ENCODE assay signal across 1 cellular context in genomic region chr6:44257753-44258324, GRCh38.
TF ChIP-seq lines count a peak whose summit lies in the region.

No MANE protein-coding gene starts in this region.

TF ChIP-seq in HepG2, 621 proteins besides CTCF, POLR2A, EP300 and RAD21 (continued from another document and continues in another):
- TF ChIP-seq ZNF766 (CRISPR knock-in tag; IDR thresholded peaks at IDR 0.05; ENCODE audit: borderline replicate concordance) (no peak), ZNF430 (CRISPR knock-in tag; IDR thresholded peaks at IDR 0.05) (no peak), BCLAF1 (IDR thresholded peaks at IDR 0.05) (no peak), NFKBIZ (CRISPR knock-in tag; IDR thresholded peaks at IDR 0.05) (no peak), PHF20 (CRISPR knock-in tag; IDR thresholded peaks at IDR 0.05) (no peak), CHCHD3 (CRISPR knock-in tag; IDR thresholded peaks at IDR 0.05) (no peak), RBFOX2 (IDR thresholded peaks at IDR 0.05; ENCODE audit: low read depth, low read length) (no peak), TP53 (CRISPR knock-in tag; conservative IDR thresholded peaks at IDR 0.05) (no peak), FOSL2 (CRISPR knock-in tag; IDR thresholded peaks at IDR 0.05) (peak; percentile 10; the same call in 1 of the 2 replicates), HNF1A (IDR thresholded peaks at IDR 0.05; ENCODE audit: low read depth) (no peak), HNF1A (CRISPR knock-in tag; IDR thresholded peaks at IDR 0.05; ENCODE audit: borderline replicate concordance) (no peak), MLXIP (CRISPR knock-in tag; IDR thresholded peaks at IDR 0.05; ENCODE audit: borderline replicate concordance) (no peak), SOX6 (IDR thresholded peaks at IDR 0.05) (no peak), SOX6 (CRISPR knock-in tag; IDR thresholded peaks at IDR 0.05) (0 out of 2 replicates have a peak, but pooled peaks have one; percentile 12), ATF6 (CRISPR knock-in tag; conservative IDR thresholded peaks at IDR 0.05) (0 out of 2 replicates have a peak, but pooled peaks have one; percentile 24), ZSCAN21 (CRISPR knock-in tag; IDR thresholded peaks at IDR 0.05; ENCODE audit: borderline replicate concordance) (no peak), MLLT10 (CRISPR knock-in tag; IDR thresholded peaks at IDR 0.05) (no peak), EZH2 (conservative IDR thresholded peaks at IDR 0.05; ENCODE audit: low read depth, low read length) (no peak), ZNF367 (CRISPR knock-in tag; IDR thresholded peaks at IDR 0.05; ENCODE audit: borderline replicate concordance) (no peak), PHF21A (CRISPR knock-in tag; IDR thresholded peaks at IDR 0.05) (no peak), ZNF724P (CRISPR knock-in tag; IDR thresholded peaks at IDR 0.05; ENCODE audit: borderline replicate concordance) (no peak), ZNF33A (CRISPR knock-in tag; IDR thresholded peaks at IDR 0.05; ENCODE audit: borderline replicate concordance) (no peak), CHD4 (IDR thresholded peaks at IDR 0.05; ENCODE audit: borderline replicate concordance, low read length) (no peak), SAFB2 (CRISPR knock-in tag; IDR thresholded peaks at IDR 0.05; ENCODE audit: borderline replicate concordance, low read depth) (no peak), ZNF749 (CRISPR knock-in tag; IDR thresholded peaks at IDR 0.05; ENCODE audit: borderline replicate concordance) (no peak; the same call in 1 of the 2 replicates), SALL2 (CRISPR knock-in tag; IDR thresholded peaks at IDR 0.05) (no peak), EHMT2 (IDR thresholded peaks at IDR 0.05; ENCODE audit: borderline replicate concordance, low read depth, low read length) (no peak), ZBTB49 (CRISPR knock-in tag; IDR thresholded peaks at IDR 0.05; ENCODE audit: borderline replicate concordance) (no peak), CBX1 (IDR thresholded peaks at IDR 0.05; ENCODE audit: low read depth) (no peak), BRD4 (CRISPR knock-in tag; IDR thresholded peaks at IDR 0.05) (no peak), ZBTB7B (CRISPR knock-in tag; IDR thresholded peaks at IDR 0.05) (no peak), MLX (CRISPR knock-in tag; IDR thresholded peaks at IDR 0.05) (no peak), NAIF1 (CRISPR knock-in tag; IDR thresholded peaks at IDR 0.05; ENCODE audit: borderline replicate concordance) (no peak), EEA1 (CRISPR knock-in tag; IDR thresholded peaks at IDR 0.05; ENCODE audit: borderline replicate concordance) (no peak), REXO4 (CRISPR knock-in tag; IDR thresholded peaks at IDR 0.05; ENCODE audit: borderline replicate concordance) (no peak), ZNF276 (CRISPR knock-in tag; IDR thresholded peaks at IDR 0.05; ENCODE audit: low read depth) (no peak), IRX3 (CRISPR knock-in tag; IDR thresholded peaks at IDR 0.05; ENCODE audit: borderline replicate concordance, low read depth) (no peak), RFX5 (IDR thresholded peaks at IDR 0.05; ENCODE audit: low read depth, low read length) (no peak), ZHX1 (CRISPR knock-in tag; IDR thresholded peaks at IDR 0.05; ENCODE audit: low read depth) (no peak), DDIT3 (CRISPR knock-in tag; IDR thresholded peaks at IDR 0.05) (no peak), RARA (CRISPR knock-in tag; IDR thresholded peaks at IDR 0.05) (no peak), TEAD3 (CRISPR knock-in tag; optimal IDR thresholded peaks at IDR 0.05; ENCODE audit: borderline replicate concordance) (no peak), CBX2 (IDR thresholded peaks at IDR 0.05; ENCODE audit: low read depth, low read length) (no peak), CBX2 (CRISPR knock-in tag; IDR thresholded peaks at IDR 0.05; ENCODE audit: low read depth) (no peak)
